Comparison of ENCODE assay signal across 8 cellular contexts in the genomic region with DNA sequence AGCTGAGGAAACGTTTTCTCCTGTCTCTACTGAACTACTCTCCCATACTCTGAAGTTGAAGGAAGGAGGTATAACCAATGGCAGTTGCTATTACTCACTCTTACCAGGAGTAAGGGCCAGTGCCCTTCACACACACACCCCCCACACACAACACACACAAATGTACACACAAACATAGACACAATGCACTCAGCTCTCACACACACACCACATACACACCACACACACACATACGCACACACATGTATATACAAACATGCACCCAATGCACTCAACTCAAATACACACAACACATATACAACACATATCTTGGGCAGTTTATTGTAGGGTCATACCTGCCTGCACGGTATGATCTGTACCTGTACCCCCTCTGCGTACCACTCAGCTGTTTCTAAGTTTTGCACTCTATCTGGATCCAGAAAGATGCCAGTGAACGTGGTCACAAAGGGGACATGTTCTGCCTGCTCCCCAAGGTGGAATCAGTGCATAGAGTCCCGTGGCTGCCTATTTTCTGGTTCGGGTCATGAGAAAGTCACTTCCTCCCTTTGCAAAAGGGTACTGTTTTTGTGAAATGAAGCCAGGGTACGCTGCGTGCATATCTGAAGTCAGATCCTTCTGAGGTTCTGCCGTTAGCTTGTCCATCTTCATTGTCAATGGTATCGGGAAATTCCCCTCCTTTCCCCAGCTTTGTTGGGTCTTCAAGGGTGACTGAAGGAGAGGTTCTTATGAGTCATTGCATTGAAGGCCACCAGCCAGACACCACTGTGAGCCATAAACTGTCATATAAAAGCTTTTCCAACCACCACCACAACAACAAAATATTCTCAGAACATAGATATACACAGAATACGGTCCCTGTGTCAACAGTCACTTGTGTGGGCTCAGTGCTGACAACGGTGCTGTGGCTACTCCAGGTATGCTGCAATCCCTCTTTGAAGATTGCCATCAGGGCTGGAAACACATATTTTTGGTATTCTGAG.
DNase-seq lines count a peak whose midpoint lies in the region; ATAC-seq and TF ChIP-seq lines count a peak whose summit lies in the region.

No MANE protein-coding gene starts in this region.

- peak; percentile 13 for TF ChIP-seq CTCF in GM12873 (IDR thresholded peaks at IDR 0.05; ENCODE audit: insufficient read depth, low read depth, low read length, missing control alignments)
- no peak for TF ChIP-seq CTCF in mammary epithelial cell (conservative IDR thresholded peaks at IDR 0.05 in 1 of 2, IDR thresholded peaks at IDR 0.05 in 1 of 2; ENCODE audit: extremely low read depth in 1 of 2, insufficient read depth in 1 of 2, low read depth in 1 of 2, low read length in 2 of 2)
- TF ChIP-seq CTCF in esophagus squamous epithelium (IDR thresholded peaks at IDR 0.05) = no peak

- peak overlapping the region; percentile 82 for H3K27ac ChIP-seq in mammary epithelial cell (ENCODE audit: insufficient read depth, low read depth, low read length)
- no peak overlapping the region for H3K27ac ChIP-seq in esophagus squamous epithelium

- no peak overlapping the region for H3K4me2 ChIP-seq in mammary epithelial cell (ENCODE audit: insufficient read depth, low read depth, low read length)

- no peak overlapping the region for H3K9ac ChIP-seq in mammary epithelial cell (ENCODE audit: insufficient read depth, low read length)

- no TSS peak for BruUV-seq in mammary epithelial cell (replicated peaks; lab: Mats Ljungman, UMichigan)

- WGBS in mammary epithelial cell (ENCODE audit: low coverage, missing lambda C conversion rate) = 87% methylated on average over 13 of the region's 13 CpGs
- 71 to 84% methylated on average over 11 to 13 of the region's 13 CpGs for WGBS in esophagus squamous epithelium, 2 donors

- no peak overlapping the region for H2AFZ ChIP-seq in mammary epithelial cell (ENCODE audit: low read depth, low read length)

- H4K20me1 ChIP-seq in mammary epithelial cell (ENCODE audit: insufficient read depth, low read length) = no peaks in the 10 kb centered on the region

- no peak for TF ChIP-seq POLR2A in esophagus squamous epithelium (IDR thresholded peaks at IDR 0.05)

- DNase-seq in mammary epithelial cell = no peak
- no peak for DNase-seq in SKM-1 treated with dmso at 0.1 percent for 144 hours (lab: John Stamatoyannopoulos, UW; ENCODE audit: unreplicated experiment)
- DNase-seq in NCI-H446 treated with DMSO at 0.1 percent for 48 hours (lab: John Stamatoyannopoulos, UW) = no peak
- DNase-seq in NOMO-1 treated with dmso at 0.1 percent for 144 hours (lab: John Stamatoyannopoulos, UW; ENCODE audit: unreplicated experiment) = no peak
- no peak for DNase-seq in esophagus squamous epithelium (lab: John Stamatoyannopoulos, UW)

- no peaks in the 10 kb centered on the region for H3K79me2 ChIP-seq in mammary epithelial cell (ENCODE audit: insufficient read depth, low read length)

- H3K27me3 ChIP-seq in mammary epithelial cell (ENCODE audit: insufficient read depth, low read length) = no peaks in the 10 kb centered on the region
- no peaks in the 10 kb centered on the region for H3K27me3 ChIP-seq in esophagus squamous epithelium

- CTCF ChIA-PET in mammary epithelial cell (lab: Charles Lee; ENCODE audit: low non-redundant PET) = no interaction called here

- H3K36me3 ChIP-seq in mammary epithelial cell (ENCODE audit: insufficient read depth, low read length) = no peaks in the 10 kb centered on the region
- no peaks in the 10 kb centered on the region for H3K36me3 ChIP-seq in esophagus squamous epithelium

- ATAC-seq in GM19467 (IDR thresholded peaks at IDR 0.05; ENCODE audit: unreplicated experiment) (peak; percentile 36), HG03439 (IDR thresholded peaks at IDR 0.05; ENCODE audit: unreplicated experiment) (peak; percentile 43)

- H3K4me1 ChIP-seq in mammary epithelial cell (ENCODE audit: insufficient read depth, low read length) (peaks cover 12% of the 10 kb centered on the region), esophagus squamous epithelium (peaks cover 0 to 28% (median 26%) of the 10 kb centered on the region in 3 donors)

- H3K9me3 ChIP-seq in mammary epithelial cell (replicated peaks; ENCODE audit: insufficient read depth, low read length) (no peaks in the 10 kb centered on the region), esophagus squamous epithelium (no peaks in the 10 kb centered on the region)

- dilution Hi-C loops in mammary epithelial cell (cut with HindIII; ENCODE audit: low sequenced_read_pairs) = no loop called here

- intact Hi-C loops in mammary epithelial cell (cut with micrococcal nuclease) = no loop called here
- intact Hi-C loops in esophagus squamous epithelium (cut with DNase I) = no loop called here

- in situ Hi-C loops in mammary epithelial cell (cut with MboI; ENCODE audit: low sequenced_read_pairs in 2 of 2) = no loop called here

- no peak overlapping the region for H3K4me3 ChIP-seq in mammary epithelial cell (replicated peaks in 1 of 3; ENCODE audit: insufficient read depth in 1 of 3, low read depth in 2 of 3, low read length in 3 of 3)
- H3K4me3 ChIP-seq in esophagus squamous epithelium = no peak overlapping the region
